In genomic region chr7:74758982-74759381, GRCh38 we compare ENCODE assay signal across 4 cellular contexts. TPM values are rescaled to one million over a fixed set of nuclear protein-coding genes. Genes with fewer than 3 reads are reported as not detected.
"Had no signal": no experiment of that assay in that cellular context is flagged by ENCODE, and none has a peak within 500 bp of the region (broad histone marks: within the 10 kb centered on the region; RNA-seq: fewer than 3 reads in every experiment).

No MANE protein-coding gene starts in this region.

RNA-seq across cellular contexts. Expression of gene NCF1, which starts 14.8 kb away (rescaled TPM):
- total RNA-seq: HT1080, NCI-H460, SK-MEL-5 had no signal
- polyA plus RNA-seq: SK-N-SH had no signal
